In genomic region chr2:41972179-41972578, GRCh38 we compare ENCODE assay signal across 22 cellular contexts.
"Had no signal": no experiment of that assay in that cellular context is flagged by ENCODE, and none has a peak within 500 bp of the region (broad histone marks: within the 10 kb centered on the region; RNA-seq: fewer than 3 reads in every experiment).

No MANE protein-coding gene starts in this region.

- ATAC-seq: esophagus mucosa; heart right ventricle; left lobe of liver; mucosa of descending colon; naive thymus-derived CD8-positive, alpha-beta T cell; pancreas; upper lobe of right lung had no signal

- H3K9me3 ChIP-seq: heart right ventricle, mucosa of descending colon, pancreas, upper lobe of right lung, vagina had no signal

- H3K4me3 Mint-ChIP-seq: naive thymus-derived CD8-positive, alpha-beta T cell; neural crest cell had no signal

- H3K27ac Mint-ChIP-seq: naive thymus-derived CD8-positive, alpha-beta T cell; progenitor cell of endocrine pancreas had no signal

- H3K4me3 ChIP-seq: coronary artery, dorsolateral prefrontal cortex, heart right ventricle, mucosa of descending colon, pancreas, upper lobe of right lung, vagina had no signal

- H3K36me3 ChIP-seq: heart right ventricle, pancreas, upper lobe of right lung, vagina had no signal

- H3K9me3 Mint-ChIP-seq: neural crest cell had no signal

- DNase-seq: dorsolateral prefrontal cortex; effector CD8-positive, alpha-beta T cell; heart right ventricle; islet precursor cell; mammary epithelial cell; mucosa of descending colon; naive thymus-derived CD8-positive, alpha-beta T cell; nucleus accumbens; pancreas; right cardiac atrium; small intestine; stimulated activated CD4-positive, alpha-beta T cell treated with anti-CD3 and anti-CD28 coated beads, Interleukin-12 subunit alpha, Interleukin-12 subunit beta, amount 100 ng/mL, for 4 hours; stimulated activated naive CD4-positive, alpha-beta T cell treated with Interleukin-2 at 50 U/mL for 16 hours; upper lobe of right lung had no signal

- FAIRE-seq: endometrium, frontal cortex, pancreas, small intestine had no signal

- H3K27me3 ChIP-seq: dorsolateral prefrontal cortex, heart right ventricle, pancreas, upper lobe of right lung, vagina had no signal

- H3K27ac ChIP-seq: coronary artery, dorsolateral prefrontal cortex, heart right ventricle, pancreas, upper lobe of right lung, vagina had no signal

- H3K36me3 Mint-ChIP-seq: naive thymus-derived CD8-positive, alpha-beta T cell had no signal
